Comparison of ENCODE assay signal across 22 cellular contexts in the genomic region with DNA sequence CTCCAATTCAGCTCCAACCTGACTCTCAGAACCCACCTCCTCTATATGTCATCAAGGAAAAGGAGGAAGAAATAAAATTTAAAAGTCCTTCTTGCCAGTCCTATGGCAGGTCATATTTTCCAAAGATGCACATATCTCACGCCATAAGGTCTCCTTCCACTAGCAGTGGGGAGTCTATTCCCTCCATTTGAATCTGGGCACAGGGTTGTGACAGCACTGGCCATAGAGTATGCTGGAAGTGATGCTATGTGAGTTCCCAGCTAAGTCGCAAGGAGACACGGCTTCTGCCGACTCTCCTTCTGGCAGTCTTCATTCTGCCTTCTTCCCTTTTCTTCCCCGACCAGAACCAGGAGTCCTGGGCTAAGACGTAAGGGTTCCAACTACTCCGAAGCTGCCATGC.
A peak's percentile ranks its signal among the peaks of the same experiment; 100 is the strongest.
DNase-seq lines count a peak whose midpoint lies in the region; ATAC-seq, FAIRE-seq and TF ChIP-seq lines count a peak whose summit lies in the region.
"Had no signal": no experiment of that assay in that cellular context is flagged by ENCODE, and none has a peak within 500 bp of the region (broad histone marks: within the 10 kb centered on the region; RNA-seq: fewer than 3 reads in every experiment).

No MANE protein-coding gene starts in this region.

- no peaks in the 10 kb centered on the region for H3K23me2 ChIP-seq in H1 (ENCODE audit: low read depth, low read length)

- TF ChIP-seq CTCF in H1 (IDR thresholded peaks at IDR 0.05; ENCODE audit: control extremely low read depth in 1 of 3, insufficient read depth in 1 of 3, low read depth in 1 of 3, low read length in 3 of 3) (no peak), progenitor cell of endocrine pancreas (IDR thresholded peaks at IDR 0.05; ENCODE audit: unreplicated experiment) (no peak)

- no peak overlapping the region for H3K4me2 ChIP-seq in H1 (ENCODE audit: insufficient read depth in 1 of 2, low read depth in 2 of 2, low read length in 2 of 2)

- H4K20me1 ChIP-seq in H1 (replicated peaks in 1 of 2; ENCODE audit: control insufficient read depth in 1 of 2, insufficient read depth in 2 of 2, low read length in 2 of 2), result no peaks in the 10 kb centered on the region

- no peak for TF ChIP-seq POLR2A in H1 (IDR thresholded peaks at IDR 0.05; ENCODE audit: control extremely low read depth in 1 of 2, low read depth in 2 of 2, low read length in 2 of 2)

- H3K27ac ChIP-seq in H1 (ENCODE audit: low read depth, low read length), result no peak overlapping the region
- H3K27ac ChIP-seq: HL-60 had no signal

- peak overlapping the region; percentile 77; the same call in 1 of the 2 replicates for H2BK12ac ChIP-seq in H1 (ENCODE audit: low read depth, low read length)

- no peak overlapping the region for H4K8ac ChIP-seq in H1 (ENCODE audit: extremely low read depth, insufficient read depth, low read length)

- no peak overlapping the region for H3K14ac ChIP-seq in H1 (ENCODE audit: insufficient read length)

- H3K9me3 ChIP-seq in H1 (ENCODE audit: insufficient read depth in 2 of 2, low read depth in 1 of 2, low read length in 1 of 2), result no peaks in the 10 kb centered on the region
- H3K9me3 ChIP-seq: BE2C had no signal

- H3K27ac Mint-ChIP-seq in progenitor cell of endocrine pancreas, result peak overlapping the region; percentile 84
- H3K27ac Mint-ChIP-seq: CD4-positive, CD25-positive, alpha-beta regulatory T cell; CD8-positive, alpha-beta memory T cell had no signal

- H3K27me3 Mint-ChIP-seq in progenitor cell of endocrine pancreas, result no peaks in the 10 kb centered on the region
- H3K27me3 Mint-ChIP-seq: CD4-positive, CD25-positive, alpha-beta regulatory T cell had no signal

- no peak overlapping the region for H2BK120ac ChIP-seq in H1 (replicated peaks; ENCODE audit: low read depth, low read length)

- no peak overlapping the region for H2BK20ac ChIP-seq in H1 (ENCODE audit: low read length)

- H3K4me3 Mint-ChIP-seq in progenitor cell of endocrine pancreas (ENCODE audit: low read depth), result no peak overlapping the region
- H3K4me3 Mint-ChIP-seq: CD4-positive, CD25-positive, alpha-beta regulatory T cell; CD8-positive, alpha-beta memory T cell had no signal

- ATAC-seq in GM19467 (IDR thresholded peaks at IDR 0.05; ENCODE audit: unreplicated experiment), result no peak

- no peaks in the 10 kb centered on the region for H3K9me3 Mint-ChIP-seq in progenitor cell of endocrine pancreas (ENCODE audit: low read depth)
- H3K9me3 Mint-ChIP-seq: CD4-positive, CD25-positive, alpha-beta regulatory T cell; CD8-positive, alpha-beta memory T cell had no signal

- WGBS in H1 (ENCODE audit: extremely low coverage in 1 of 2, insufficient coverage in 1 of 2, insufficient read length in 1 of 2, insufficient replicate concordance in 2 of 2, low coverage in 1 of 2, low lambda C conversion rate in 2 of 2, missing lambda C conversion rate in 1 of 2), 2 experiments, result 96% methylated on average over 7 of the region's 7 CpGs; no CpG with 5 or more reads in 1 of the 2 experiments

- no peaks in the 10 kb centered on the region for H3K36me3 Mint-ChIP-seq in progenitor cell of endocrine pancreas (ENCODE audit: insufficient read depth)
- H3K36me3 Mint-ChIP-seq: CD4-positive, CD25-positive, alpha-beta regulatory T cell; CD8-positive, alpha-beta memory T cell had no signal

- no peak for TF ChIP-seq RAD21 in H1 (IDR thresholded peaks at IDR 0.05 in 1 of 2, conservative IDR thresholded peaks at IDR 0.05 in 1 of 2; ENCODE audit: low read depth in 2 of 2, low read length in 2 of 2)

- POLR2A ChIA-PET in H1 (lab: Charles Lee; ENCODE audit: partially characterized antibody), result interaction anchor here (0.6 kb wide), 1 partner anchor 186 kb away, joined by 3 read pairs; no protein-coding TSS in a partner anchor

- H3K18ac ChIP-seq in H1 (ENCODE audit: extremely low read depth, low read length), result no peak overlapping the region

- H3K23ac ChIP-seq in H1 (ENCODE audit: insufficient read length), result no peak overlapping the region

- no peak overlapping the region for H4K91ac ChIP-seq in H1 (replicated peaks; ENCODE audit: insufficient read length, low read length)

- H3K4me3 ChIP-seq in H1 (ENCODE audit: extremely low read depth in 1 of 4, insufficient read depth in 2 of 4, low read depth in 3 of 4, low read length in 4 of 4), result no peak overlapping the region

- no peaks in the 10 kb centered on the region for H3K79me1 ChIP-seq in H1 (ENCODE audit: low read depth, low read length)

- DNase-seq in NCI-H69 (lab: John Stamatoyannopoulos, UW), result peak; percentile 38
- DNase-seq in H1 (ENCODE audit: low read depth in 1 of 2, low spot score in 2 of 2), result no peak
- DNase-seq in progenitor cell of endocrine pancreas (ENCODE audit: low spot score, unreplicated experiment), result no peak
- no peak for DNase-seq in MV-4-11 (lab: John Stamatoyannopoulos, UW)
- DNase-seq in activated effector memory CD4-positive, alpha-beta T cell treated with Interleukin-2 at 50 U/mL for 16 hours, result no peak
- DNase-seq in Kasumi-1 (lab: John Stamatoyannopoulos, UW), result no peak
- DNase-seq: ACHN; BE2C; CD4-positive, CD25-positive, alpha-beta regulatory T cell; CD8-positive, alpha-beta memory T cell; COR-L47; DMS 273 treated with DMSO at 0.1 percent for 48 hours; DMS53; DND-41; EL; HCEC 1CT had no signal

- no peak for FAIRE-seq in H1 (lab: Jason Lieb, UNC)
- FAIRE-seq: A204.1, G401.6, GM12891, H54 had no signal

- no peak overlapping the region for H2AK5ac ChIP-seq in H1 (ENCODE audit: low read depth, low read length)

- no peak overlapping the region for H3K4ac ChIP-seq in H1 (replicated peaks; ENCODE audit: insufficient read length, low read depth, low read length)

- CTCF ChIA-PET in H1 (lab: Charles Lee; ENCODE audit: partially characterized antibody), result interaction anchor here (0.6 to 1.4 kb wide), 5 partner anchors 9 to 186 kb away, joined by 3 to 5 read pairs (median 3); no protein-coding TSS in a partner anchor

- peaks cover 2% of the 10 kb centered on the region for H3K4me1 Mint-ChIP-seq in progenitor cell of endocrine pancreas (ENCODE audit: low read depth)
- H3K4me1 Mint-ChIP-seq: CD4-positive, CD25-positive, alpha-beta regulatory T cell; CD8-positive, alpha-beta memory T cell had no signal

- H3K36me3 ChIP-seq in H1 (ENCODE audit: control insufficient read depth in 2 of 4, insufficient read depth in 4 of 4, low read length in 3 of 4), result no peaks in the 10 kb centered on the region
- H3K36me3 ChIP-seq: BE2C had no signal

- H4K5ac ChIP-seq in H1 (ENCODE audit: insufficient read length, low read depth, low read length), result no peak overlapping the region

- H3K79me2 ChIP-seq in H1 (ENCODE audit: control insufficient read depth in 1 of 2, insufficient read depth in 2 of 2, low read length in 2 of 2), result no peaks in the 10 kb centered on the region

- TF ChIP-seq EP300 in H1 (IDR thresholded peaks at IDR 0.05; ENCODE audit: borderline replicate concordance in 1 of 2, low read depth in 2 of 2, low read length in 2 of 2), result no peak

- peak overlapping the region; percentile 82 for H2BK15ac ChIP-seq in H1 (ENCODE audit: low read length)

- no peak overlapping the region for H2AFZ ChIP-seq in H1 (ENCODE audit: low read length)

- H2BK5ac ChIP-seq in H1 (ENCODE audit: low read depth, low read length), result no peak overlapping the region

- no peak overlapping the region for H3K56ac ChIP-seq in H1 (replicated peaks; ENCODE audit: insufficient read length, low read depth, low read length)

- no peak overlapping the region for H3K9ac ChIP-seq in H1 (replicated peaks in 1 of 4; ENCODE audit: extremely low read depth in 1 of 4, low read depth in 3 of 4, low read length in 3 of 4)

- peaks cover 1 to 15% (median 6%) of the 10 kb centered on the region in 4 experiments; a peak in 6 of 7 replicates for H3K4me1 ChIP-seq in H1 (replicated peaks in 1 of 4; ENCODE audit: control insufficient read depth in 3 of 4, insufficient read depth in 4 of 4, low read length in 3 of 4)
- H3K4me1 ChIP-seq: BE2C had no signal

- no peaks in the 10 kb centered on the region for H3K27me3 ChIP-seq in H1 (replicated peaks in 1 of 4; ENCODE audit: control insufficient read depth in 3 of 4, extremely low read depth in 1 of 4, insufficient read depth in 3 of 4, low read length in 3 of 4)
- H3K27me3 ChIP-seq: BE2C had no signal

TF ChIP-seq in H1, 55 proteins besides CTCF, POLR2A, EP300 and RAD21 (continues in another document):
- TF ChIP-seq GTF2F1 (IDR thresholded peaks at IDR 0.05; ENCODE audit: borderline replicate concordance, low read depth, low read length), result no peak
- no peak for TF ChIP-seq SRF (IDR thresholded peaks at IDR 0.05; ENCODE audit: low read depth, low read length)
- no peak for TF ChIP-seq NANOG (IDR thresholded peaks at IDR 0.05; ENCODE audit: insufficient read depth, low read depth, low read length, poor library complexity, severe bottlenecking)
- no peak for TF ChIP-seq MAFK (IDR thresholded peaks at IDR 0.05; ENCODE audit: low read depth, low read length)
- no peak for TF ChIP-seq TAF7 (optimal IDR thresholded peaks at IDR 0.05; ENCODE audit: borderline replicate concordance, low read depth, low read length)
- TF ChIP-seq CHD2 (IDR thresholded peaks at IDR 0.05; ENCODE audit: low read length), result no peak
- no peak for TF ChIP-seq POU5F1 (IDR thresholded peaks at IDR 0.05; ENCODE audit: low read depth, low read length)
- TF ChIP-seq POLR2AphosphoS5 (IDR thresholded peaks at IDR 0.05; ENCODE audit: low read depth, low read length), result no peak
- no peak for TF ChIP-seq BRCA1 (IDR thresholded peaks at IDR 0.05; ENCODE audit: low read depth, low read length)
- no peak for TF ChIP-seq RNF2 (IDR thresholded peaks at IDR 0.05; ENCODE audit: borderline replicate concordance, low read depth, low read length, missing control alignments, poor library complexity, severe bottlenecking)
- TF ChIP-seq FOSL1 (IDR thresholded peaks at IDR 0.05; ENCODE audit: insufficient read depth, low read depth, low read length), result no peak
- no peak for TF ChIP-seq TAF1 (IDR thresholded peaks at IDR 0.05; ENCODE audit: low read depth, low read length)
- TF ChIP-seq KDM5A (IDR thresholded peaks at IDR 0.05; ENCODE audit: low read length), result no peak
- TF ChIP-seq, protein P1, sequence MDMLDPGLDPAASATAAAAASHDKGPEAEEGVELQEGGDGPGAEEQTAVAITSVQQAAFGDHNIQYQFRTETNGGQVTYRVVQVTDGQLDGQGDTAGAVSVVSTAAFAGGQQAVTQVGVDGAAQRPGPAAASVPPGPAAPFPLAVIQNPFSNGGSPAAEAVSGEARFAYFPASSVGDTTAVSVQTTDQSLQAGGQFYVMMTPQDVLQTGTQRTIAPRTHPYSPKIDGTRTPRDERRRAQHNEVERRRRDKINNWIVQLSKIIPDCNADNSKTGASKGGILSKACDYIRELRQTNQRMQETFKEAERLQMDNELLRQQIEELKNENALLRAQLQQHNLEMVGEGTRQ (IDR thresholded peaks at IDR 0.05; ENCODE audit: low read length), result no peak
- TF ChIP-seq, protein P2, sequence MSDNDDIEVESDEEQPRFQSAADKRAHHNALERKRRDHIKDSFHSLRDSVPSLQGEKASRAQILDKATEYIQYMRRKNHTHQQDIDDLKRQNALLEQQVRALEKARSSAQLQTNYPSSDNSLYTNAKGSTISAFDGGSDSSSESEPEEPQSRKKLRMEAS (IDR thresholded peaks at IDR 0.05), result no peak
- no peak for TF ChIP-seq TCF12 (IDR thresholded peaks at IDR 0.05; ENCODE audit: low read depth, low read length)
- no peak for TF ChIP-seq HDAC6 (IDR thresholded peaks at IDR 0.05; ENCODE audit: low read depth, low read length)
